ENCODE assay signal across 8 cellular contexts in the genomic region with DNA sequence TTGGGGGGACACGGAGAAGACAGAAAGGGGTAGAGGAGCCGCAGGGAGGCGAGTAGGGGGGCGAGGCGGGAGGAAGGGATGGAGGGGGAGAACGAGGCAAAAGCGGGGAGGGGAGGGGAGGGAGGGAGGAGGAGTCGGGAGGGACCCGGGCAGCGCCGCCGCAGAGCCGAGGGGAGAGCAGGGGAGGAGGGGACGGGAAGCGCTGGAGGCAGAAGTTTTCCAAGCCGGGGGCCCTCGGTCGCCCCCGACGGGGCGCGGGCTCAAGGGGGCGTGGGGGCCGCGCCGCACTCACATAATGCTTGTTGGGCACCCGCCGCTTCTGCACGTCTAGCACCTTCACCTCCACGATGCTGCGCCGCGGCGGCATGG. TPM values are rescaled to one million over a fixed set of nuclear protein-coding genes. Genes with fewer than 3 reads are reported as not detected.
DNase-seq lines count a peak whose midpoint lies in the region; ATAC-seq and TF ChIP-seq lines count a peak whose summit lies in the region.

No MANE protein-coding gene starts in this region.

- peak overlapping the region in 1 of 2 experiments; percentile 84 for H3K23ac ChIP-seq in mesenchymal stem cell (ENCODE audit: low read length in 2 of 2)

- peak overlapping the region; percentile 29 for H2BK15ac ChIP-seq in mesenchymal stem cell (ENCODE audit: low read depth, poor library complexity, severe bottlenecking)

- H3K79me1 ChIP-seq in mesenchymal stem cell (replicated peaks; ENCODE audit: low read length, poor library complexity, severe bottlenecking) = peaks cover 5% of the 10 kb centered on the region

- peak overlapping the region; percentile 89 to 99 for H3K18ac ChIP-seq in mesenchymal stem cell (ENCODE audit: low read depth in 1 of 2, low read length in 2 of 2)

- DNase-seq in NCI-H146 (lab: John Stamatoyannopoulos, UW) (peak; percentile 49), NCI-H146 treated with DMSO at 0.1 percent for 48 hours (lab: John Stamatoyannopoulos, UW; ENCODE audit: unreplicated experiment) (no peak), mesenchymal stem cell (peak; percentile 68), NCI-H526 treated with DMSO at 0.1 percent for 48 hours (lab: John Stamatoyannopoulos, UW) (no peak)

- H4K20me1 ChIP-seq in OCI-LY3 (ENCODE audit: insufficient read depth, low read length) = no peaks in the 10 kb centered on the region

- peaks cover 39% of the 10 kb centered on the region for H3K27me3 ChIP-seq in OCI-LY3 (ENCODE audit: low read depth, low read length)
- H3K27me3 ChIP-seq in ectodermal cell (ENCODE audit: control insufficient read depth, insufficient read depth, low read length, poor library complexity, severe bottlenecking) = no peaks in the 10 kb centered on the region
- no peaks in the 10 kb centered on the region for H3K27me3 ChIP-seq in mesenchymal stem cell (ENCODE audit: control insufficient read depth in 1 of 2, insufficient read depth in 1 of 2, low read length in 2 of 2)

- H3K4me2 ChIP-seq in OCI-LY3 (ENCODE audit: low read length) (peak overlapping the region; percentile 71), mesenchymal stem cell (ENCODE audit: low read length, poor library complexity, severe bottlenecking) (peak overlapping the region; percentile 57)

- no peak overlapping the region for H2AK5ac ChIP-seq in mesenchymal stem cell (ENCODE audit: low read length, severe bottlenecking)

- H2BK12ac ChIP-seq in mesenchymal stem cell (ENCODE audit: low read length in 2 of 2) = no peak overlapping the region

- H3K9ac ChIP-seq in OCI-LY3 (ENCODE audit: low read length) = no peak overlapping the region
- H3K9ac ChIP-seq in mesenchymal stem cell (ENCODE audit: low read length) = peak overlapping the region; percentile 98

- H3K9me3 ChIP-seq in OCI-LY3 (ENCODE audit: insufficient read depth, low read length) = no peaks in the 10 kb centered on the region
- H3K9me3 ChIP-seq in ectodermal cell (ENCODE audit: control insufficient read depth, low read length) = no peaks in the 10 kb centered on the region
- H3K9me3 ChIP-seq in mesenchymal stem cell (ENCODE audit: control insufficient read depth, low read length) = no peaks in the 10 kb centered on the region

- peak overlapping the region; percentile 60 for H2BK5ac ChIP-seq in mesenchymal stem cell (ENCODE audit: low read depth, low read length, poor library complexity, severe bottlenecking)

- H3K14ac ChIP-seq in mesenchymal stem cell (ENCODE audit: low read length in 2 of 2) = peak overlapping the region in 1 of 2 experiments; percentile 99

- H2AFZ ChIP-seq in OCI-LY3 (ENCODE audit: low read depth, low read length) = no peak overlapping the region
- H2AFZ ChIP-seq in mesenchymal stem cell (ENCODE audit: low read depth, low read length) = peak overlapping the region; percentile 57

- H3K4me1 ChIP-seq in OCI-LY3 (ENCODE audit: low read length) (0 out of 2 replicates have a peak, but pooled peaks cover 7% of the 10 kb centered on the region), ectodermal cell (ENCODE audit: control insufficient read depth, insufficient read depth, low read length) (peaks cover 16% of the 10 kb centered on the region), mesenchymal stem cell (ENCODE audit: control insufficient read depth, insufficient read depth, low read depth, low read length) (peaks cover 34% of the 10 kb centered on the region), urinary bladder (ENCODE audit: insufficient read depth) (no peaks in the 10 kb centered on the region)

- no peak for TF ChIP-seq CTCF in OCI-LY3 (IDR thresholded peaks at IDR 0.05; ENCODE audit: low read depth, low read length)

- H3K27ac ChIP-seq in OCI-LY3 (ENCODE audit: low read length) = no peak overlapping the region
- peak overlapping the region; percentile 82 for H3K27ac ChIP-seq in ectodermal cell (ENCODE audit: insufficient read depth, low read depth, low read length, poor library complexity, severe bottlenecking)
- H3K27ac ChIP-seq in mesenchymal stem cell (ENCODE audit: low read length, poor library complexity, severe bottlenecking) = peak overlapping the region; percentile 82
- peak overlapping the region; percentile 72 for H3K27ac ChIP-seq in urinary bladder (ENCODE audit: low read depth)

- H4K8ac ChIP-seq in mesenchymal stem cell (ENCODE audit: low read length) = no peak overlapping the region

- H2BK120ac ChIP-seq in mesenchymal stem cell (ENCODE audit: low read depth, low read length) = peak overlapping the region; percentile 69

- WGBS in ectodermal cell, 2 experiments = 1% methylated on average over 34 of the region's 34 CpGs
- under 1% methylated on average over 27 of the region's 34 CpGs for WGBS in mesenchymal stem cell
- 2% methylated on average over 34 of the region's 34 CpGs for WGBS in urinary bladder

- no peak for ATAC-seq in HG03378 (IDR thresholded peaks at IDR 0.05; ENCODE audit: unreplicated experiment)

- H3K79me2 ChIP-seq in OCI-LY3 (ENCODE audit: low read length) = no peaks in the 10 kb centered on the region

- H3K36me3 ChIP-seq in OCI-LY3 (replicated peaks; ENCODE audit: low read depth, low read length) (no peaks in the 10 kb centered on the region), ectodermal cell (ENCODE audit: control insufficient read depth, insufficient read depth, low read length) (peaks cover 7% of the 10 kb centered on the region), mesenchymal stem cell (ENCODE audit: control insufficient read depth in 1 of 2, insufficient read depth in 2 of 2, low read depth in 1 of 2, low read length in 2 of 2) (peaks cover 9 to 30% of the 10 kb centered on the region in 2 experiments), urinary bladder (ENCODE audit: insufficient read depth) (no peaks in the 10 kb centered on the region)

- H4K91ac ChIP-seq in mesenchymal stem cell (ENCODE audit: low read length) = peak overlapping the region; percentile 55

- H3K4me3 ChIP-seq in OCI-LY3 (ENCODE audit: low read length) (peak overlapping the region; percentile 77), ectodermal cell (ENCODE audit: insufficient read depth, low read depth, low read length) (peak overlapping the region; percentile 89), mesenchymal stem cell (ENCODE audit: insufficient read depth in 1 of 2, low read depth in 1 of 2, low read length in 2 of 2) (peak overlapping the region; percentile 92 to 98), urinary bladder (ENCODE audit: low read depth, low read length) (peak overlapping the region; percentile 83)

- H3K4ac ChIP-seq in mesenchymal stem cell (ENCODE audit: low read depth in 1 of 2, low read length in 2 of 2) = peak overlapping the region; percentile 69 to 98

RNA-seq across cellular contexts. Expression of a gene that starts 0.4 kb away (rescaled TPM):
- polyA plus RNA-seq in ectodermal cell (2013, experiment 1 of 4) = 64.7 TPM
- 76.4 TPM for polyA plus RNA-seq in ectodermal cell (2013, experiment 2 of 4)
- 43.0 TPM for polyA plus RNA-seq in ectodermal cell (2013, experiment 3 of 4)
- polyA plus RNA-seq in ectodermal cell (2013, experiment 4 of 4) = 43.9 TPM
- 25.7 TPM for polyA plus RNA-seq in mesenchymal stem cell (2013, experiment 1 of 2)
- polyA plus RNA-seq in mesenchymal stem cell (2013, experiment 2 of 2) = 23.0 TPM
- 24.3 TPM for total RNA-seq in urinary bladder
- 39.4 TPM for polyA plus RNA-seq in urinary bladder

Comparison
In these comparisons a context has a peak if more than half of its experiments do, and no peak if none do; other contexts are left out.
1. DNase-seq: peak in NCI-H146 (single experiment) and mesenchymal stem cell (single experiment); none in NCI-H146 treated with DMSO at 0.1 percent for 48 hours (single experiment) and NCI-H526 treated with DMSO at 0.1 percent for 48 hours (single experiment).
2. Peak in every context shown above with its lines, with median percentiles within 50 percentile points of each other: H3K4me3 ChIP-seq.